27 cellular contexts compared by ENCODE assay signal in genomic region chr2:25368650-25369049, GRCh38. TPM values are rescaled to one million over a fixed set of nuclear protein-coding genes. Genes with fewer than 3 reads are reported as not detected.
DNase-seq lines count a peak whose midpoint lies in the region; ATAC-seq and TF ChIP-seq lines count a peak whose summit lies in the region.
"Had no signal": no experiment of that assay in that cellular context is flagged by ENCODE, and none has a peak within 500 bp of the region (broad histone marks: within the 10 kb centered on the region; RNA-seq: fewer than 3 reads in every experiment).

No MANE protein-coding gene starts in this region.

- TF ChIP-seq CTCF in fibroblast of mammary gland (conservative IDR thresholded peaks at IDR 0.05; ENCODE audit: control insufficient read depth, insufficient read depth, low read depth, low read length) (no peak), nephron progenitor cell (IDR thresholded peaks at IDR 0.05) (no peak), vagina (IDR thresholded peaks at IDR 0.05) (no peak)

- H3K27me3 ChIP-seq in vagina = no peaks in the 10 kb centered on the region
- H3K27me3 ChIP-seq: adrenal gland, BLaER1, cardiac muscle cell, transverse colon had no signal

- H3K4me3 ChIP-seq in fibroblast of mammary gland (ENCODE audit: control insufficient read depth, low read depth, low read length) = no peak overlapping the region
- no peak overlapping the region for H3K4me3 ChIP-seq in vagina
- H3K4me3 ChIP-seq: adrenal gland, BLaER1, cardiac muscle cell, GM23338, transverse colon had no signal

- no peak for TF ChIP-seq POLR2A in vagina (IDR thresholded peaks at IDR 0.05)

- H3K9me3 ChIP-seq in vagina = no peaks in the 10 kb centered on the region
- H3K9me3 ChIP-seq: adrenal gland, BLaER1, Caco-2, neutrophil, transverse colon had no signal

- no peaks in the 10 kb centered on the region for H3K36me3 Mint-ChIP-seq in activated CD8-positive, alpha-beta memory T cell treated with anti-CD3 and anti-CD28 coated beads, Interleukin-2, amount 10 ng/mL, durations not matched to agents 7 days and 5 days
- H3K36me3 Mint-ChIP-seq in nephron progenitor cell (ENCODE audit: low read depth) = no peaks in the 10 kb centered on the region
- H3K36me3 Mint-ChIP-seq in activated T-cell treated with anti-CD3 and anti-CD28 coated beads, Interleukin-2, amount 50 U/mL, for 24 hours (ENCODE audit: low read depth) = no peaks in the 10 kb centered on the region

- CTCF ChIA-PET in activated CD8-positive, alpha-beta memory T cell treated with anti-CD3 and anti-CD28 coated beads, Interleukin-2, amount 10 ng/mL, durations not matched to agents 7 days and 5 days (lab: Charles Lee) = interaction anchor here (2.1 kb wide), 1 partner anchor 9 kb away, joined by 5 read pairs; no protein-coding TSS in a partner anchor

- H3K9me3 Mint-ChIP-seq in activated CD8-positive, alpha-beta memory T cell treated with anti-CD3 and anti-CD28 coated beads, Interleukin-2, amount 10 ng/mL, durations not matched to agents 7 days and 5 days (ENCODE audit: low read depth) = no peaks in the 10 kb centered on the region
- no peaks in the 10 kb centered on the region for H3K9me3 Mint-ChIP-seq in nephron progenitor cell
- H3K9me3 Mint-ChIP-seq in activated T-cell treated with anti-CD3 and anti-CD28 coated beads, Interleukin-2, amount 50 U/mL, for 24 hours = no peaks in the 10 kb centered on the region
- H3K9me3 Mint-ChIP-seq: GM23338 had no signal

- peak; percentile 1 for DNase-seq in activated CD8-positive, alpha-beta memory T cell treated with anti-CD3 and anti-CD28 coated beads, Interleukin-2, amount 50 U/mL, for 4 hours
- no peak for DNase-seq in activated CD8-positive, alpha-beta memory T cell treated with anti-CD3 and anti-CD28 coated beads, Interleukin-2, amount 10 ng/mL, durations not matched to agents 7 days and 5 days
- DNase-seq in fibroblast of mammary gland (ENCODE audit: low read depth) (peak; percentile 62), nephron progenitor cell (no peak), vagina (ENCODE audit: extremely low spot score in 2 of 2) (no peak), GOT3 (lab: John Stamatoyannopoulos, UW) (no peak), dermis blood vessel endothelial cell (no peak)
- DNase-seq in activated T-cell treated with anti-CD3 and anti-CD28 coated beads, Interleukin-2, amount 50 U/mL, for 24 hours = no peak
- DNase-seq: 8988T; activated CD4-positive, alpha-beta T cell treated with anti-CD3 and anti-CD28 coated beads, Interleukin-2, amount 50 U/mL, for 1 hour; activated gamma-delta T cell treated with Interleukin-2 at 50 U/mL for 16 hours; Caco-2; Kasumi-1; NCI-H1048; NCI-H2029; NCI-H345; NCI-H774; SIG-M5; stimulated activated CD4-positive, alpha-beta T cell treated with anti-CD3 and anti-CD28 coated beads, Interleukin-4, amount 100 ng/mL, for 1 hour; stimulated activated naive CD8-positive, alpha-beta T cell treated with anti-CD3 and anti-CD28 coated beads, Interleukin-15, Interleukin-2, amounts not matched to agents 100 U/mL and 50 U/mL, for 24 hours; T-helper 17 cell; transverse colon had no signal

- H3K27me3 Mint-ChIP-seq in activated CD8-positive, alpha-beta memory T cell treated with anti-CD3 and anti-CD28 coated beads, Interleukin-2, amount 10 ng/mL, durations not matched to agents 7 days and 5 days = no peaks in the 10 kb centered on the region
- H3K27me3 Mint-ChIP-seq in nephron progenitor cell (ENCODE audit: low read depth, poor library complexity) = peaks cover 5% of the 10 kb centered on the region
- H3K27me3 Mint-ChIP-seq in activated T-cell treated with anti-CD3 and anti-CD28 coated beads, Interleukin-2, amount 50 U/mL, for 24 hours = no peaks in the 10 kb centered on the region
- H3K27me3 Mint-ChIP-seq: T-helper 17 cell had no signal

- no peaks in the 10 kb centered on the region for H3K4me1 ChIP-seq in vagina
- H3K4me1 ChIP-seq: adrenal gland, transverse colon had no signal

- no peak overlapping the region for H3K27ac Mint-ChIP-seq in activated CD8-positive, alpha-beta memory T cell treated with anti-CD3 and anti-CD28 coated beads, Interleukin-2, amount 10 ng/mL, durations not matched to agents 7 days and 5 days
- H3K27ac Mint-ChIP-seq in nephron progenitor cell = peak overlapping the region; percentile 66
- no peak overlapping the region for H3K27ac Mint-ChIP-seq in activated T-cell treated with anti-CD3 and anti-CD28 coated beads, Interleukin-2, amount 50 U/mL, for 24 hours
- H3K27ac Mint-ChIP-seq: GM23338, T-helper 17 cell had no signal

- H3K4me3 Mint-ChIP-seq in activated CD8-positive, alpha-beta memory T cell treated with anti-CD3 and anti-CD28 coated beads, Interleukin-2, amount 10 ng/mL, durations not matched to agents 7 days and 5 days = no peak overlapping the region
- no peak overlapping the region for H3K4me3 Mint-ChIP-seq in nephron progenitor cell
- no peak overlapping the region for H3K4me3 Mint-ChIP-seq in activated T-cell treated with anti-CD3 and anti-CD28 coated beads, Interleukin-2, amount 50 U/mL, for 24 hours
- H3K4me3 Mint-ChIP-seq: GM23338, T-helper 17 cell had no signal

- no peaks in the 10 kb centered on the region for H3K36me3 ChIP-seq in vagina
- H3K36me3 ChIP-seq: adrenal gland, BLaER1, cardiac muscle cell, neutrophil, transverse colon had no signal

- H3K27ac ChIP-seq in vagina = peak overlapping the region; percentile 59
- H3K27ac ChIP-seq: adrenal gland, BLaER1, cardiac muscle cell, neutrophil, transverse colon had no signal

- ATAC-seq in activated CD8-positive, alpha-beta memory T cell treated with anti-CD3 and anti-CD28 coated beads, Interleukin-2, amount 10 ng/mL, durations not matched to agents 7 days and 5 days = no peak
- ATAC-seq: GM23338; stimulated activated naive CD8-positive, alpha-beta T cell treated with anti-CD3 and anti-CD28 coated beads, Interleukin-15, Interleukin-2, amounts not matched to agents 100 U/mL and 50 U/mL, for 24 hours; T-helper 17 cell had no signal

- H3K4me1 Mint-ChIP-seq in activated CD8-positive, alpha-beta memory T cell treated with anti-CD3 and anti-CD28 coated beads, Interleukin-2, amount 10 ng/mL, durations not matched to agents 7 days and 5 days = peaks cover 2% of the 10 kb centered on the region
- peaks cover 31% of the 10 kb centered on the region for H3K4me1 Mint-ChIP-seq in nephron progenitor cell
- peaks cover 8% of the 10 kb centered on the region for H3K4me1 Mint-ChIP-seq in activated T-cell treated with anti-CD3 and anti-CD28 coated beads, Interleukin-2, amount 50 U/mL, for 24 hours (ENCODE audit: low read depth)

- intact Hi-C loops in vagina (cut with DNase I) = no loop called here

RNA-seq across cellular contexts. Expression of gene DNMT3A, which starts 26.9 kb away (rescaled TPM):
- total RNA-seq in activated CD8-positive, alpha-beta memory T cell treated with anti-CD3 and anti-CD28 coated beads, Interleukin-2, amount 10 ng/mL, durations not matched to agents 7 days and 5 days = 10 to 100 TPM; 59.9 to 70.1 TPM
- 28.0 TPM for total RNA-seq in vagina
- 31.0 and 32.1 TPM in 2 replicates for total RNA-seq in dermis blood vessel endothelial cell

Comparison
In these comparisons a context has a peak if more than half of its experiments do, and no peak if none do; other contexts are left out.
1. DNase-seq: peak in activated CD8-positive, alpha-beta memory T cell treated with anti-CD3 and anti-CD28 coated beads, Interleukin-2, amount 50 U/mL, for 4 hours (single experiment) and fibroblast of mammary gland (single experiment); none in activated CD8-positive, alpha-beta memory T cell treated with anti-CD3 and anti-CD28 coated beads, Interleukin-2, amount 10 ng/mL, durations not matched to agents 7 days and 5 days (single experiment), nephron progenitor cell (single experiment), vagina (0 of 2), GOT3 (single experiment), dermis blood vessel endothelial cell (single experiment) and activated T-cell treated with anti-CD3 and anti-CD28 coated beads, Interleukin-2, amount 50 U/mL, for 24 hours (single experiment).